In the genomic region with DNA sequence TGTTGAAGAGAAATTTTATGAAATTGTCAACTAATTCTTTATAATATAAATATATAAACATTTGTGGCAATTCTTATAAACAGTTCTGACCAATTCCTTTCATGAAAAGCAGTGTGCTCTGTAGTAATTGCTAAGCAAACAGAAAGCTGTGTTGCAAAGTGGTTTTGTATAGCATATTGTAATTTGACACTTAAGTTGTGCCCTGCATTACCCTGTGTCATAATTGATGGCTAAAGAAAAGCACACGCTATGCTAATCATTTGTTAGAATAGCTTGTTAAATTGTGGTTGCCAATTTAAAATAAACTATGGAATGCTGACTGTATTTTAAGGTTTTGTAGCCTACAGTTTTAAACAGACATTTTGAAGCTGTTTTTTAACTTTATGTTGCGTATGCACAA, we compare ENCODE assay signal across 1 cellular context.
TF ChIP-seq lines count a peak whose summit lies in the region.
"Not testable (repeated sequence)": the region's sequence is repeated elsewhere in the genome, so short reads cannot be mapped to it uniquely, and the experiment has no call there.

No MANE protein-coding gene starts in this region.

TF ChIP-seq in HepG2, 621 proteins besides CTCF, POLR2A, EP300 and RAD21 (continued from another document):
- TF ChIP-seq, protein P1, sequence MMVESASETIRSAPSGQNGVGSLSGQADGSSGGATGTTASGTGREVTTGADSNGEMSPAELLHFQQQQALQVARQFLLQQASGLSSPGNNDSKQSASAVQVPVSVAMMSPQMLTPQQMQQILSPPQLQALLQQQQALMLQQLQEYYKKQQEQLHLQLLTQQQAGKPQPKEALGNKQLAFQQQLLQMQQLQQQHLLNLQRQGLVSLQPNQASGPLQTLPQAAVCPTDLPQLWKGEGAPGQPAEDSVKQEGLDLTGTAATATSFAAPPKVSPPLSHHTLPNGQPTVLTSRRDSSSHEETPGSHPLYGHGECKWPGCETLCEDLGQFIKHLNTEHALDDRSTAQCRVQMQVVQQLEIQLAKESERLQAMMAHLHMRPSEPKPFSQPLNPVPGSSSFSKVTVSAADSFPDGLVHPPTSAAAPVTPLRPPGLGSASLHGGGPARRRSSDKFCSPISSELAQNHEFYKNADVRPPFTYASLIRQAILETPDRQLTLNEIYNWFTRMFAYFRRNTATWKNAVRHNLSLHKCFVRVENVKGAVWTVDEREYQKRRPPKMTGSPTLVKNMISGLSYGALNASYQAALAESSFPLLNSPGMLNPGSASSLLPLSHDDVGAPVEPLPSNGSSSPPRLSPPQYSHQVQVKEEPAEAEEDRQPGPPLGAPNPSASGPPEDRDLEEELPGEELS (CRISPR knock-in tag; IDR thresholded peaks at IDR 0.05): 0 out of 2 replicates have a peak, but pooled peaks have one; percentile 31
- TF ChIP-seq FOXP1 (IDR thresholded peaks at IDR 0.05): not testable (repeated sequence)
- peak; percentile 37; the same call in 1 of the 2 replicates for TF ChIP-seq FOXP1 (CRISPR knock-in tag; IDR thresholded peaks at IDR 0.05)
- TF ChIP-seq SIX1 (CRISPR knock-in tag; IDR thresholded peaks at IDR 0.05; ENCODE audit: borderline replicate concordance): peak; percentile 97
- TF ChIP-seq CEBPG (CRISPR knock-in tag; IDR thresholded peaks at IDR 0.05): peak; percentile 59
- peak; percentile 60 for TF ChIP-seq BCL6 (CRISPR knock-in tag; IDR thresholded peaks at IDR 0.05)
- peak; percentile 22; the same call in 1 of the 2 replicates for TF ChIP-seq CEBPB (IDR thresholded peaks at IDR 0.05; ENCODE audit: borderline replicate concordance, low read depth, low read length)
- TF ChIP-seq, protein P2, sequence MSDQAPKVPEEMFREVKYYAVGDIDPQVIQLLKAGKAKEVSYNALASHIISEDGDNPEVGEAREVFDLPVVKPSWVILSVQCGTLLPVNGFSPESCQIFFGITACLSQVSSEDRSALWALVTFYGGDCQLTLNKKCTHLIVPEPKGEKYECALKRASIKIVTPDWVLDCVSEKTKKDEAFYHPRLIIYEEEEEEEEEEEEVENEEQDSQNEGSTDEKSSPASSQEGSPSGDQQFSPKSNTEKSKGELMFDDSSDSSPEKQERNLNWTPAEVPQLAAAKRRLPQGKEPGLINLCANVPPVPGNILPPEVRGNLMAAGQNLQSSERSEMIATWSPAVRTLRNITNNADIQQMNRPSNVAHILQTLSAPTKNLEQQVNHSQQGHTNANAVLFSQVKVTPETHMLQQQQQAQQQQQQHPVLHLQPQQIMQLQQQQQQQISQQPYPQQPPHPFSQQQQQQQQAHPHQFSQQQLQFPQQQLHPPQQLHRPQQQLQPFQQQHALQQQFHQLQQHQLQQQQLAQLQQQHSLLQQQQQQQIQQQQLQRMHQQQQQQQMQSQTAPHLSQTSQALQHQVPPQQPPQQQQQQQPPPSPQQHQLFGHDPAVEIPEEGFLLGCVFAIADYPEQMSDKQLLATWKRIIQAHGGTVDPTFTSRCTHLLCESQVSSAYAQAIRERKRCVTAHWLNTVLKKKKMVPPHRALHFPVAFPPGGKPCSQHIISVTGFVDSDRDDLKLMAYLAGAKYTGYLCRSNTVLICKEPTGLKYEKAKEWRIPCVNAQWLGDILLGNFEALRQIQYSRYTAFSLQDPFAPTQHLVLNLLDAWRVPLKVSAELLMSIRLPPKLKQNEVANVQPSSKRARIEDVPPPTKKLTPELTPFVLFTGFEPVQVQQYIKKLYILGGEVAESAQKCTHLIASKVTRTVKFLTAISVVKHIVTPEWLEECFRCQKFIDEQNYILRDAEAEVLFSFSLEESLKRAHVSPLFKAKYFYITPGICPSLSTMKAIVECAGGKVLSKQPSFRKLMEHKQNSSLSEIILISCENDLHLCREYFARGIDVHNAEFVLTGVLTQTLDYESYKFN (CRISPR knock-in tag; conservative IDR thresholded peaks at IDR 0.05): 0 out of 2 replicates have a peak, but pooled peaks have one; percentile 16
- peak; percentile 47; the same call in 1 of the 2 replicates for TF ChIP-seq GATAD2A (CRISPR knock-in tag; IDR thresholded peaks at IDR 0.05)
- TF ChIP-seq TBX3 (IDR thresholded peaks at IDR 0.05; ENCODE audit: borderline replicate concordance): 0 out of 2 replicates have a peak, but pooled peaks have one; percentile 18
- TF ChIP-seq, protein P3, sequence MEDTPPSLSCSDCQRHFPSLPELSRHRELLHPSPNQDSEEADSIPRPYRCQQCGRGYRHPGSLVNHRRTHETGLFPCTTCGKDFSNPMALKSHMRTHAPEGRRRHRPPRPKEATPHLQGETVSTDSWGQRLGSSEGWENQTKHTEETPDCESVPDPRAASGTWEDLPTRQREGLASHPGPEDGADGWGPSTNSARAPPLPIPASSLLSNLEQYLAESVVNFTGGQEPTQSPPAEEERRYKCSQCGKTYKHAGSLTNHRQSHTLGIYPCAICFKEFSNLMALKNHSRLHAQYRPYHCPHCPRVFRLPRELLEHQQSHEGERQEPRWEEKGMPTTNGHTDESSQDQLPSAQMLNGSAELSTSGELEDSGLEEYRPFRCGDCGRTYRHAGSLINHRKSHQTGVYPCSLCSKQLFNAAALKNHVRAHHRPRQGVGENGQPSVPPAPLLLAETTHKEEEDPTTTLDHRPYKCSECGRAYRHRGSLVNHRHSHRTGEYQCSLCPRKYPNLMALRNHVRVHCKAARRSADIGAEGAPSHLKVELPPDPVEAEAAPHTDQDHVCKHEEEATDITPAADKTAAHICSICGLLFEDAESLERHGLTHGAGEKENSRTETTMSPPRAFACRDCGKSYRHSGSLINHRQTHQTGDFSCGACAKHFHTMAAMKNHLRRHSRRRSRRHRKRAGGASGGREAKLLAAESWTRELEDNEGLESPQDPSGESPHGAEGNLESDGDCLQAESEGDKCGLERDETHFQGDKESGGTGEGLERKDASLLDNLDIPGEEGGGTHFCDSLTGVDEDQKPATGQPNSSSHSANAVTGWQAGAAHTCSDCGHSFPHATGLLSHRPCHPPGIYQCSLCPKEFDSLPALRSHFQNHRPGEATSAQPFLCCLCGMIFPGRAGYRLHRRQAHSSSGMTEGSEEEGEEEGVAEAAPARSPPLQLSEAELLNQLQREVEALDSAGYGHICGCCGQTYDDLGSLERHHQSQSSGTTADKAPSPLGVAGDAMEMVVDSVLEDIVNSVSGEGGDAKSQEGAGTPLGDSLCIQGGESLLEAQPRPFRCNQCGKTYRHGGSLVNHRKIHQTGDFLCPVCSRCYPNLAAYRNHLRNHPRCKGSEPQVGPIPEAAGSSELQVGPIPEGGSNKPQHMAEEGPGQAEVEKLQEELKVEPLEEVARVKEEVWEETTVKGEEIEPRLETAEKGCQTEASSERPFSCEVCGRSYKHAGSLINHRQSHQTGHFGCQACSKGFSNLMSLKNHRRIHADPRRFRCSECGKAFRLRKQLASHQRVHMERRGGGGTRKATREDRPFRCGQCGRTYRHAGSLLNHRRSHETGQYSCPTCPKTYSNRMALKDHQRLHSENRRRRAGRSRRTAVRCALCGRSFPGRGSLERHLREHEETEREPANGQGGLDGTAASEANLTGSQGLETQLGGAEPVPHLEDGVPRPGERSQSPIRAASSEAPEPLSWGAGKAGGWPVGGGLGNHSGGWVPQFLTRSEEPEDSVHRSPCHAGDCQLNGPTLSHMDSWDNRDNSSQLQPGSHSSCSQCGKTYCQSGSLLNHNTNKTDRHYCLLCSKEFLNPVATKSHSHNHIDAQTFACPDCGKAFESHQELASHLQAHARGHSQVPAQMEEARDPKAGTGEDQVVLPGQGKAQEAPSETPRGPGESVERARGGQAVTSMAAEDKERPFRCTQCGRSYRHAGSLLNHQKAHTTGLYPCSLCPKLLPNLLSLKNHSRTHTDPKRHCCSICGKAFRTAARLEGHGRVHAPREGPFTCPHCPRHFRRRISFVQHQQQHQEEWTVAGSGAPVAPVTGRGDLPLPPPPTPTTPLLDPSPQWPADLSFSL (CRISPR knock-in tag; IDR thresholded peaks at IDR 0.05): peak; percentile 81
